In genomic region chr16:16084874-16085273, GRCh38 we compare ENCODE assay signal across 32 cellular contexts.
"Had no signal": no experiment of that assay in that cellular context is flagged by ENCODE, and none has a peak within 500 bp of the region (broad histone marks: within the 10 kb centered on the region; RNA-seq: fewer than 3 reads in every experiment).

No MANE protein-coding gene starts in this region.

- H3K4me1 ChIP-seq: colonic mucosa, gastrocnemius medialis, pancreas, prostate gland had no signal

- H3K4me3 Mint-ChIP-seq: activated CD8-positive, alpha-beta memory T cell treated with anti-CD3 and anti-CD28 coated beads, Interleukin-2, amount 10 ng/mL, durations not matched to agents 7 days and 5 days; activated naive CD8-positive, alpha-beta T cell; brain; immature natural killer cell; nephron progenitor cell; T-helper 1 cell treated with Interleukin-12 subunit alpha and Interleukin-12 subunit beta and Interleukin-4 antibody, amounts not matched to agents 30 μg/mL and 1 μg/mL, for 36 hours; type B pancreatic cell had no signal

- H3K27ac ChIP-seq: adrenal gland, cardiac muscle cell, colonic mucosa, epithelial cell of prostate, pancreas, SK-N-MC, WERI-Rb-1 had no signal

- FAIRE-seq: endometrium, kidney, pancreas had no signal

- H3K27me3 ChIP-seq: adrenal gland, cardiac muscle cell, colonic mucosa, gastrocnemius medialis, pancreas had no signal

- H3K9me3 ChIP-seq: colonic mucosa, gastrocnemius medialis, pancreas, prostate gland, thoracic aorta had no signal

- ATAC-seq: activated CD4-positive, CD25-positive, alpha-beta regulatory T cell treated with anti-CD3 and anti-CD28 coated beads, Interleukin-2, amount 50 U/mL, for 24 hours; activated CD8-positive, alpha-beta memory T cell treated with anti-CD3 and anti-CD28 coated beads, Interleukin-2, amount 10 ng/mL, durations not matched to agents 7 days and 5 days; left colon; pancreas; stimulated activated naive CD8-positive, alpha-beta T cell treated with anti-CD3 and anti-CD28 coated beads, Interleukin-15, Interleukin-2, amounts not matched to agents 100 U/mL and 50 U/mL, for 24 hours had no signal

- H3K27ac Mint-ChIP-seq: activated CD8-positive, alpha-beta memory T cell treated with anti-CD3 and anti-CD28 coated beads, Interleukin-2, amount 10 ng/mL, durations not matched to agents 7 days and 5 days; activated naive CD8-positive, alpha-beta T cell; brain; immature natural killer cell; nephron progenitor cell; T-helper 1 cell treated with Interleukin-12 subunit alpha and Interleukin-12 subunit beta and Interleukin-4 antibody, amounts not matched to agents 30 μg/mL and 1 μg/mL, for 36 hours; type B pancreatic cell had no signal

- H3K4me1 Mint-ChIP-seq: activated CD8-positive, alpha-beta memory T cell treated with anti-CD3 and anti-CD28 coated beads, Interleukin-2, amount 10 ng/mL, durations not matched to agents 7 days and 5 days; brain; nephron progenitor cell had no signal

- H3K4me3 ChIP-seq: adrenal gland, cardiac muscle cell, colonic mucosa, gastrocnemius medialis, pancreas, prostate gland, SK-N-MC, thoracic aorta had no signal

- DNase-seq: activated CD4-positive, alpha-beta T cell treated with anti-CD3 and anti-CD28 coated beads for 48 hours; activated CD4-positive, alpha-beta T cell treated with anti-CD3 and anti-CD28 coated beads, Interleukin-2, amount 50 U/mL, for 48 hours; activated CD8-positive, alpha-beta memory T cell treated with anti-CD3 and anti-CD28 coated beads, Interleukin-2, amount 10 ng/mL, durations not matched to agents 7 days and 5 days; activated effector memory CD4-positive, alpha-beta T cell treated with Interleukin-2 at 50 U/mL for 16 hours; adrenal gland; aorta; cerebellar nuclear complex; colonic mucosa; effector CD8-positive, alpha-beta T cell; gastrocnemius medialis; hippocampal formation; immature natural killer cell; kidney; left colon; mammary epithelial cell; nephron progenitor cell; pancreas; stimulated activated CD4-positive, alpha-beta T cell treated with anti-CD3 and anti-CD28 coated beads, Interleukin-2, amount 100 ng/mL, for 48 hours; stimulated activated naive CD8-positive, alpha-beta T cell treated with anti-CD3 and anti-CD28 coated beads, Interleukin-15, Interleukin-2, amounts not matched to agents 100 U/mL and 50 U/mL, for 24 hours; T1000; WERI-Rb-1 had no signal

- H3K9me3 Mint-ChIP-seq: immature natural killer cell had no signal

- H3K27me3 Mint-ChIP-seq: activated CD8-positive, alpha-beta memory T cell treated with anti-CD3 and anti-CD28 coated beads, Interleukin-2, amount 10 ng/mL, durations not matched to agents 7 days and 5 days; activated naive CD8-positive, alpha-beta T cell; brain; type B pancreatic cell had no signal
